Comparison of ENCODE assay signal across 9 cellular contexts in genomic region chr15:41828747-41829270, GRCh38. TPM values are rescaled to one million over a fixed set of nuclear protein-coding genes. Genes with fewer than 3 reads are reported as not detected.
A peak's percentile ranks its signal among the peaks of the same experiment; 100 is the strongest.
DNase-seq lines count a peak whose midpoint lies in the region; ATAC-seq and TF ChIP-seq lines count a peak whose summit lies in the region.
"Had no signal": no experiment of that assay in that cellular context is flagged by ENCODE, and none has a peak within 500 bp of the region (broad histone marks: within the 10 kb centered on the region; RNA-seq: fewer than 3 reads in every experiment).

No MANE protein-coding gene starts in this region.

- H3K4me3 ChIP-seq in OCI-LY7 (ENCODE audit: low read depth, low read length, poor library complexity, severe bottlenecking), result peak overlapping the region; percentile 84
- peak overlapping the region; percentile 92 for H3K4me3 ChIP-seq in endocrine pancreas (ENCODE audit: control insufficient read depth, insufficient read depth, low read length)
- H3K4me3 ChIP-seq in osteoblast (ENCODE audit: insufficient read depth, low read length), result peak overlapping the region; percentile 80

- POLR2A ChIA-PET in OCI-LY7 (lab: Charles Lee), result no interaction called here

- H4K20me1 ChIP-seq in OCI-LY7 (ENCODE audit: insufficient read depth, low read length) (no peaks in the 10 kb centered on the region), osteoblast (ENCODE audit: insufficient read depth, low read length) (no peaks in the 10 kb centered on the region)

- no peak for ATAC-seq in sciatic nerve
- ATAC-seq in HG03025 (IDR thresholded peaks at IDR 0.05; ENCODE audit: low FRiP score, unreplicated experiment), result no peak

- H3K36me3 ChIP-seq in OCI-LY7 (ENCODE audit: insufficient read depth, low read length) (no peaks in the 10 kb centered on the region; the same call in 1 of the 2 replicates), endocrine pancreas (ENCODE audit: control insufficient read depth, insufficient read depth, low read length) (peaks cover 2% of the 10 kb centered on the region), osteoblast (ENCODE audit: insufficient read depth, low read length) (peaks cover 11% of the 10 kb centered on the region)

- peak overlapping the region; percentile 38 for H3K9ac ChIP-seq in endocrine pancreas (ENCODE audit: control insufficient read depth, insufficient read depth, low read length)

- peak overlapping the region; percentile 89 for H3K4me2 ChIP-seq in OCI-LY7 (ENCODE audit: low read length)
- H3K4me2 ChIP-seq in osteoblast (ENCODE audit: insufficient read depth, low read length), result peak overlapping the region; percentile 85

- CTCF ChIA-PET in OCI-LY7 (lab: Charles Lee; ENCODE audit: unreplicated experiment), result no interaction called here

- BruUV-seq in OCI-LY7 (replicated peaks; lab: Mats Ljungman, UMichigan), result TSS peak; percentile 68

- no peaks in the 10 kb centered on the region for H3K9me2 ChIP-seq in OCI-LY7 (ENCODE audit: insufficient read depth, low read length)

- no peaks in the 10 kb centered on the region for H3K27me3 ChIP-seq in endocrine pancreas (ENCODE audit: control insufficient read depth, insufficient read depth, low read length)
- H3K27me3 ChIP-seq in osteoblast (ENCODE audit: insufficient read depth, low read length), result no peaks in the 10 kb centered on the region

- H3K4me1 ChIP-seq in OCI-LY7 (ENCODE audit: insufficient read depth, low read length, poor library complexity, severe bottlenecking) (peaks cover 23% of the 10 kb centered on the region), endocrine pancreas (ENCODE audit: control insufficient read depth, insufficient read depth, low read length) (peaks cover 5% of the 10 kb centered on the region), osteoblast (ENCODE audit: insufficient read depth, low read length) (peaks cover 15% of the 10 kb centered on the region)

- H3K9me3 ChIP-seq in OCI-LY7 (ENCODE audit: low read length) (no peaks in the 10 kb centered on the region), endocrine pancreas (ENCODE audit: control insufficient read depth, low read length) (no peaks in the 10 kb centered on the region), osteoblast (ENCODE audit: low read depth, low read length) (no peaks in the 10 kb centered on the region)

- peak overlapping the region; percentile 81 for H2AFZ ChIP-seq in OCI-LY7 (ENCODE audit: low read length)
- H2AFZ ChIP-seq in osteoblast (ENCODE audit: low read length), result peak overlapping the region; percentile 86

- intact Hi-C loops in OCI-LY7 (cut with micrococcal nuclease; ENCODE audit: unreplicated experiment) (loop anchor here (5.0 kb wide), 1 partner anchor 73 kb away; no protein-coding TSS in a partner anchor), sciatic nerve (cut with DNase I) (no loop called here)

- H3K79me2 ChIP-seq in OCI-LY7 (ENCODE audit: insufficient read depth, low read depth, low read length) (no peaks in the 10 kb centered on the region), osteoblast (ENCODE audit: insufficient read depth, low read length) (no peaks in the 10 kb centered on the region)

- H3K27ac ChIP-seq in OCI-LY7 (ENCODE audit: low read depth, low read length, poor library complexity, severe bottlenecking) (no peak overlapping the region), osteoblast (ENCODE audit: low read depth, low read length) (peak overlapping the region; percentile 81)

- DNase-seq in COLO829 (ENCODE audit: low spot score), result peak; percentile 13
- DNase-seq in OCI-LY7 (ENCODE audit: low spot score), result no peak
- DNase-seq in osteoblast (ENCODE audit: insufficient read length, low spot score, missing footprints), result peak; percentile 88
- no peak for DNase-seq in iPS-NIHi7 (ENCODE audit: extremely low spot score)
- no peak for DNase-seq in sciatic nerve (ENCODE audit: low spot score)
- no peak for DNase-seq in NCI-H2029 treated with DMSO at 0.1 percent for 48 hours (lab: John Stamatoyannopoulos, UW)
- DNase-seq: stimulated activated naive CD4-positive, alpha-beta T cell treated with Interleukin-2 at 50 U/mL for 16 hours had no signal

- no peak for TF ChIP-seq CTCF in OCI-LY7 (conservative IDR thresholded peaks at IDR 0.05; ENCODE audit: low read length)
- no peak for TF ChIP-seq CTCF in osteoblast (IDR thresholded peaks at IDR 0.05; ENCODE audit: extremely low read depth, low read depth, low read length)

RNA-seq across cellular contexts. Expression of gene JMJD7, which starts 0.9 kb away (rescaled TPM):
- total RNA-seq in OCI-LY7 (2014; rRNA removed; shearing (Covaris generic)), result 3.0 and 5.4 TPM in 2 replicates
- total RNA-seq in OCI-LY7 (2022), result 14.1 and 16.0 TPM in 2 replicates
- 1.2 and 1.4 TPM in 2 replicates for total RNA-seq in osteoblast
- 18.5 TPM for total RNA-seq in sciatic nerve

RNA-seq across cellular contexts. Expression of gene PLA2G4B, which starts 9.8 kb away (rescaled TPM):
- 9.4 and 11.1 TPM in 2 replicates for total RNA-seq in OCI-LY7 (2014; rRNA removed; shearing (Covaris generic))
- total RNA-seq in OCI-LY7 (2022), result 9.5 and 12.0 TPM in 2 replicates
- total RNA-seq in osteoblast, result 0.72 and 1.2 TPM in 2 replicates
- 9.8 TPM for total RNA-seq in sciatic nerve

RNA-seq across cellular contexts. Expression of gene MAPKBP1, which starts 54.5 kb away (rescaled TPM):
- total RNA-seq in OCI-LY7 (2014; rRNA removed; shearing (Covaris generic)), result 13.4 and 14.5 TPM in 2 replicates
- total RNA-seq in OCI-LY7 (2022), result 17.4 and 22.3 TPM in 2 replicates
- total RNA-seq in osteoblast, result 22.8 and 25.6 TPM in 2 replicates
- 54.3 TPM for total RNA-seq in sciatic nerve

Comparison
In these comparisons a context has a peak if more than half of its experiments do, and no peak if none do; other contexts are left out.
1. DNase-seq: peak in COLO829 (single experiment) and osteoblast (single experiment); none in OCI-LY7 (single experiment), iPS-NIHi7 (single experiment), sciatic nerve (single experiment) and NCI-H2029 treated with DMSO at 0.1 percent for 48 hours (single experiment).
2. Peak in every context shown above with its lines, with median percentiles within 50 percentile points of each other: H3K4me3 ChIP-seq.